ENCODE assay signal across 9 cellular contexts in genomic region chr15:47194718-47195117, GRCh38.
DNase-seq lines count a peak whose midpoint lies in the region; ATAC-seq and TF ChIP-seq lines count a peak whose summit lies in the region.
"Had no signal": no experiment of that assay in that cellular context is flagged by ENCODE, and none has a peak within 500 bp of the region (broad histone marks: within the 10 kb centered on the region; RNA-seq: fewer than 3 reads in every experiment).

No MANE protein-coding gene starts in this region.

- ATAC-seq in SK-N-SH treated with all-trans-retinoic acid at 6 μM for 48 hours = peak; percentile 73
- ATAC-seq in GM21381 (IDR thresholded peaks at IDR 0.05; ENCODE audit: unreplicated experiment) = no peak
- no peak for ATAC-seq in GM21723 (IDR thresholded peaks at IDR 0.05; ENCODE audit: unreplicated experiment)

- peak; percentile 24 for TF ChIP-seq CTCF in AG09309 (IDR thresholded peaks at IDR 0.05; ENCODE audit: control insufficient read depth, insufficient read depth, low read depth, low read length, missing control alignments)

- H3K4me3 ChIP-seq in AG09309 (ENCODE audit: control insufficient read depth, low read depth, low read length) = no peak overlapping the region

- DNase-seq in AG09309 (ENCODE audit: low read depth) (no peak), HPDE6-E6E7 (ENCODE audit: extremely low spot score) (peak; percentile 22), iPS-NIHi7 (ENCODE audit: extremely low spot score) (peak; percentile 18), midbrain (lab: John Stamatoyannopoulos, UW) (no peak), DMS79 treated with DMSO at 0.1 percent for 48 hours (lab: John Stamatoyannopoulos, UW) (no peak)
- DNase-seq: immature natural killer cell had no signal

TF ChIP-seq in SK-N-SH treated with all-trans-retinoic acid at 6 μM for 48 hours, 23 proteins besides CTCF, POLR2A, EP300 and RAD21:
- TF ChIP-seq TOX (CRISPR knock-in tag; IDR thresholded peaks at IDR 0.05; ENCODE audit: borderline replicate concordance) (no peak), RARB (CRISPR knock-in tag; IDR thresholded peaks at IDR 0.05) (no peak), PATZ1 (CRISPR knock-in tag; IDR thresholded peaks at IDR 0.05; ENCODE audit: borderline replicate concordance) (no peak), ZNF565 (CRISPR knock-in tag; conservative IDR thresholded peaks at IDR 0.05; ENCODE audit: low read depth) (no peak), TSHZ2 (CRISPR knock-in tag; IDR thresholded peaks at IDR 0.05) (no peak), ISL1 (CRISPR knock-in tag; IDR thresholded peaks at IDR 0.05) (no peak), ZFP30 (CRISPR knock-in tag; IDR thresholded peaks at IDR 0.05) (no peak), ZNF8 (CRISPR knock-in tag; IDR thresholded peaks at IDR 0.05) (no peak)
- TF ChIP-seq, protein P1, sequence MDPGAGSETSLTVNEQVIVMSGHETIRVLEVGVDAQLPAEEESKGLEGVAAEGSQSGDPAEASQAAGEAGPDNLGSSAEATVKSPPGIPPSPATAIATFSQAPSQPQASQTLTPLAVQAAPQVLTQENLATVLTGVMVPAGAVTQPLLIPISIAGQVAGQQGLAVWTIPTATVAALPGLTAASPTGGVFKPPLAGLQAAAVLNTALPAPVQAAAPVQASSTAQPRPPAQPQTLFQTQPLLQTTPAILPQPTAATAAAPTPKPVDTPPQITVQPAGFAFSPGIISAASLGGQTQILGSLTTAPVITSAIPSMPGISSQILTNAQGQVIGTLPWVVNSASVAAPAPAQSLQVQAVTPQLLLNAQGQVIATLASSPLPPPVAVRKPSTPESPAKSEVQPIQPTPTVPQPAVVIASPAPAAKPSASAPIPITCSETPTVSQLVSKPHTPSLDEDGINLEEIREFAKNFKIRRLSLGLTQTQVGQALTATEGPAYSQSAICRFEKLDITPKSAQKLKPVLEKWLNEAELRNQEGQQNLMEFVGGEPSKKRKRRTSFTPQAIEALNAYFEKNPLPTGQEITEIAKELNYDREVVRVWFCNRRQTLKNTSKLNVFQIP (CRISPR knock-in tag; IDR thresholded peaks at IDR 0.05; ENCODE audit: borderline replicate concordance, low read depth) = no peak
- TF ChIP-seq, protein P2, sequence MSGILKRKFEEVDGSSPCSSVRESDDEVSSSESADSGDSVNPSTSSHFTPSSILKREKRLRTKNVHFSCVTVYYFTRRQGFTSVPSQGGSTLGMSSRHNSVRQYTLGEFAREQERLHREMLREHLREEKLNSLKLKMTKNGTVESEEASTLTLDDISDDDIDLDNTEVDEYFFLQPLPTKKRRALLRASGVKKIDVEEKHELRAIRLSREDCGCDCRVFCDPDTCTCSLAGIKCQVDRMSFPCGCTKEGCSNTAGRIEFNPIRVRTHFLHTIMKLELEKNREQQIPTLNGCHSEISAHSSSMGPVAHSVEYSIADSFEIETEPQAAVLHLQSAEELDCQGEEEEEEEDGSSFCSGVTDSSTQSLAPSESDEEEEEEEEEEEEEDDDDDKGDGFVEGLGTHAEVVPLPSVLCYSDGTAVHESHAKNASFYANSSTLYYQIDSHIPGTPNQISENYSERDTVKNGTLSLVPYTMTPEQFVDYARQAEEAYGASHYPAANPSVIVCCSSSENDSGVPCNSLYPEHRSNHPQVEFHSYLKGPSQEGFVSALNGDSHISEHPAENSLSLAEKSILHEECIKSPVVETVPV (CRISPR knock-in tag; IDR thresholded peaks at IDR 0.05) = no peak

Comparison
In these comparisons a context has a peak if more than half of its experiments do, and no peak if none do; other contexts are left out.
1. DNase-seq: peak in HPDE6-E6E7 (single experiment) and iPS-NIHi7 (single experiment); none in AG09309 (single experiment), midbrain (single experiment) and DMS79 treated with DMSO at 0.1 percent for 48 hours (single experiment).